In the genomic region with DNA sequence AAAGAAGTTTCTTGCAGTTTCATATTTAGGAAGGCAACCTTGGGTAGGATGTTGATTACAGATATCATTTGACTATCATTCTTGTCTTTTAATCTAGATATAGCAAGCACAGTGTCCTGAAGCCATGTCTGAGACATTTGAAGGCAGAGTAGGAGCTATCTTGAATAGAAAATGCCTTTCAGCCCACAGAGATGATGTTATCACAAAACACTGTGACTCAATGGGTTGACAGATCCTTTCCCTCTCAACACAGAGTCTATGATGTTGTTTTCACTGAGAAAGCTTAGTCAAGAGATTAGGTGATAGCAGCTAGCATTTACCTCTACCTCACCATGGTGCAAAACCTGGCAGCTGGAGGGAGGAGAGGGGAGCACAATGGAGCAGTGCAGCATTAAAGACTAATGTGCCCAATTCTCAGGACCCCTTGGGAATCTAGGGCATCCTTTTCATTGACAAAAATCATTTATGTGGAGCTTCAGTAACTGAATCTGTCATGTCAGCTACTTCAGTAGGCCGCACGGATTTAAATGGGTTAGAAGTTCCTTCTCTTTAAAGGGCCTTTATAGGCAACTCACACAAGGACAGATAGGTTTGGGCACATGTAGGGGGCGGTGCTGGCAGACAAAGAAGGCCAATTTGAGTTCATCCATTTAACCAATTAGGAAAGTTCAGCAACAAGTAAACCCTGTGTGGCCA, we compare ENCODE assay signal across 26 cellular contexts.
"Had no signal": no experiment of that assay in that cellular context is flagged by ENCODE, and none has a peak within 500 bp of the region (broad histone marks: within the 10 kb centered on the region; RNA-seq: fewer than 3 reads in every experiment).

No MANE protein-coding gene starts in this region.

- H3K27me3 ChIP-seq: colonic mucosa, dorsolateral prefrontal cortex, esophagus muscularis mucosa, gastrocnemius medialis, neural progenitor cell had no signal

- H3K27ac ChIP-seq: colonic mucosa, dorsolateral prefrontal cortex, esophagus muscularis mucosa, lower lobe of right lung, neural progenitor cell had no signal

- H3K4me2 ChIP-seq: neural progenitor cell had no signal

- ATAC-seq: activated CD8-positive, alpha-beta T cell treated with anti-CD3 and anti-CD28 coated beads, Interleukin-2, amount 10 ng/mL, durations not matched to agents 7 days and 5 days; effector memory CD8-positive, alpha-beta T cell; gastrocnemius medialis; left colon; lower lobe of right lung; naive thymus-derived CD8-positive, alpha-beta T cell; sciatic nerve; stimulated activated naive CD8-positive, alpha-beta T cell treated with anti-CD3 and anti-CD28 coated beads, Interleukin-15, Interleukin-2, amounts not matched to agents 100 U/mL and 50 U/mL, for 24 hours had no signal

- DNase-seq: activated CD4-positive, alpha-beta T cell treated with anti-CD3 and anti-CD28 coated beads, Interleukin-2, amount 50 U/mL, for 1 hour; activated CD8-positive, alpha-beta T cell treated with anti-CD3 and anti-CD28 coated beads, Interleukin-2, amount 10 ng/mL, durations not matched to agents 7 days and 5 days; activated effector memory CD4-positive, alpha-beta T cell treated with Interleukin-2 at 50 U/mL for 16 hours; activated naive CD4-positive, alpha-beta T cell treated with anti-CD3 and anti-CD28 coated beads for 36 hours; activated naive CD8-positive, alpha-beta T cell treated with anti-CD3 and anti-CD28 coated beads, Interleukin-2, amount 10 ng/mL, durations not matched to agents 7 days and 5 days; activated T-cell treated with anti-CD3 and anti-CD28 coated beads, Interleukin-2, amount 50 U/mL, for 1 hour; amniotic stem cell; colonic mucosa; dorsolateral prefrontal cortex; effector memory CD8-positive, alpha-beta T cell; gastrocnemius medialis; head of caudate nucleus; hypothalamus; left colon; lower lobe of right lung; naive thymus-derived CD8-positive, alpha-beta T cell; posterior cingulate gyrus; stimulated activated CD4-positive, alpha-beta T cell treated with anti-CD3 and anti-CD28 coated beads, Interleukin-4, amount 100 ng/mL, for 1 hour; stimulated activated naive CD8-positive, alpha-beta T cell treated with anti-CD3 and anti-CD28 coated beads, Interleukin-15, Interleukin-2, amounts not matched to agents 100 U/mL and 50 U/mL, for 24 hours; T1000 had no signal

- H3K4me3 Mint-ChIP-seq: activated CD8-positive, alpha-beta T cell treated with anti-CD3 and anti-CD28 coated beads, Interleukin-2, amount 10 ng/mL, durations not matched to agents 7 days and 5 days; activated naive CD4-positive, alpha-beta T cell treated with anti-CD3 and anti-CD28 coated beads for 36 hours; activated naive CD8-positive, alpha-beta T cell treated with anti-CD3 and anti-CD28 coated beads, Interleukin-2, amount 10 ng/mL, durations not matched to agents 7 days and 5 days; effector memory CD8-positive, alpha-beta T cell; mesothelial cell of epicardium; naive thymus-derived CD8-positive, alpha-beta T cell; neural progenitor cell had no signal

- H3K27ac Mint-ChIP-seq: activated CD8-positive, alpha-beta T cell treated with anti-CD3 and anti-CD28 coated beads, Interleukin-2, amount 10 ng/mL, durations not matched to agents 7 days and 5 days; activated naive CD4-positive, alpha-beta T cell treated with anti-CD3 and anti-CD28 coated beads for 36 hours; activated naive CD8-positive, alpha-beta T cell treated with anti-CD3 and anti-CD28 coated beads, Interleukin-2, amount 10 ng/mL, durations not matched to agents 7 days and 5 days; effector memory CD8-positive, alpha-beta T cell; mesothelial cell of epicardium; neural progenitor cell had no signal

- H3K9me3 ChIP-seq: colonic mucosa, esophagus muscularis mucosa, gastrocnemius medialis, lower lobe of right lung had no signal

- H3K4me3 ChIP-seq: colonic mucosa, dorsolateral prefrontal cortex, esophagus muscularis mucosa, gastrocnemius medialis, lower lobe of right lung, neural progenitor cell had no signal

- H2AFZ ChIP-seq: neural progenitor cell had no signal

- FAIRE-seq: bronchial epithelial cell, islet of Langerhans had no signal

- H3K36me3 ChIP-seq: colonic mucosa, esophagus muscularis mucosa, gastrocnemius medialis, lower lobe of right lung, neural progenitor cell had no signal

- H3K4me1 Mint-ChIP-seq: activated naive CD8-positive, alpha-beta T cell treated with anti-CD3 and anti-CD28 coated beads, Interleukin-2, amount 10 ng/mL, durations not matched to agents 7 days and 5 days; mesothelial cell of epicardium; naive thymus-derived CD8-positive, alpha-beta T cell; neural progenitor cell had no signal

- H3K4me1 ChIP-seq: colonic mucosa, lower lobe of right lung, neural progenitor cell had no signal

- H3K9ac ChIP-seq: neural progenitor cell had no signal

- H3K36me3 Mint-ChIP-seq: activated naive CD8-positive, alpha-beta T cell treated with anti-CD3 and anti-CD28 coated beads, Interleukin-2, amount 10 ng/mL, durations not matched to agents 7 days and 5 days; mesothelial cell of epicardium; naive thymus-derived CD8-positive, alpha-beta T cell; neural progenitor cell had no signal

- H3K9me3 Mint-ChIP-seq: activated naive CD4-positive, alpha-beta T cell treated with anti-CD3 and anti-CD28 coated beads for 36 hours; activated naive CD8-positive, alpha-beta T cell treated with anti-CD3 and anti-CD28 coated beads, Interleukin-2, amount 10 ng/mL, durations not matched to agents 7 days and 5 days; effector memory CD8-positive, alpha-beta T cell; neural progenitor cell had no signal
